Comparison of ENCODE assay signal across 18 cellular contexts in the genomic region with DNA sequence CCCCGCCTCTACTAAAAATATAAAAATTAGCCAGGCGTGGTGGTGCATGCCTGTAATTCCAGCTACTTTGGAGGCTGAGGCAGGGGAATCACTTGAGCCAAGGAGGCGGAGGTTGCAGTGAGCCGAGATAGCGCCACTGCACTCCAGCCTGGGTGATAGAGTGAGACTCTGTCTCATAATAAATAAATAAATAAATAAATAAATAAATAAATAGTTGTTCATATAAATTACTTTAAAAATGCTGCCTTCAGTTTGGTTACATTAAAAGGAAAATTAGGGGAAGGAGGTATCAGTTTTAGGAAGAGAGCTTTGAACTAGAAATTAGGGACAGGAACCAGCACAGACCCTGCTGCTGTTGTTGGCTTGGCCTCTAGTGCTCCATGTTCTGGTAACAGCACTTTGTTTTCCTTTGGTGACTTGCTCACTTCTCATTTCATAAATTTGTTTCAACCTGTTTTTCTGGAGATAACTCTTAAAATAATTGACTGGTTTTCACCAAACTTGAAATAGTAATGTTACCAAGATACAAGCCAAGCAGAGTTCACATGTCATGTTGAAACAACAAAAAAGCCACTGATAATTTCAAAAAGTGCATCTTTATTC. TPM values are rescaled to one million over a fixed set of nuclear protein-coding genes. Genes with fewer than 3 reads are reported as not detected.
"Had no signal": no experiment of that assay in that cellular context is flagged by ENCODE, and none has a peak within 500 bp of the region (broad histone marks: within the 10 kb centered on the region; RNA-seq: fewer than 3 reads in every experiment).

No MANE protein-coding gene starts in this region.

- H3K4me1 Mint-ChIP-seq: activated CD4-positive, alpha-beta T cell treated with anti-CD3 and anti-CD28 coated beads, Interleukin-2, amount 10 ng/mL, durations not matched to agents 24 days and 14 days had no signal

- H3K9me3 ChIP-seq: ascending aorta, gastroesophageal sphincter, prostate gland, testis had no signal

- H3K4me1 ChIP-seq: gastroesophageal sphincter, prostate gland, testis had no signal

- H3K27me3 ChIP-seq: ascending aorta, cardiac muscle cell, gastroesophageal sphincter, testis had no signal

- H3K27ac Mint-ChIP-seq: activated CD4-positive, alpha-beta T cell treated with anti-CD3 and anti-CD28 coated beads, Interleukin-2, amount 10 ng/mL, durations not matched to agents 24 days and 14 days; activated naive CD8-positive, alpha-beta T cell treated with anti-CD3 and anti-CD28 coated beads, Interleukin-2, amount 50 U/mL, for 24 hours; naive thymus-derived CD8-positive, alpha-beta T cell; stimulated activated naive CD8-positive, alpha-beta T cell treated with anti-CD3 and anti-CD28 coated beads, Interleukin-15, Interleukin-2, amounts not matched to agents 100 ng/mL and 50 ng/mL, for 24 hours; WTC11 had no signal

- H3K36me3 ChIP-seq: ascending aorta, cardiac muscle cell, gastroesophageal sphincter, prostate gland had no signal

- FAIRE-seq: colon, endothelial cell of umbilical vein had no signal

- H3K27ac ChIP-seq: ascending aorta, cardiac muscle cell, gastroesophageal sphincter, prostate gland, testis had no signal

- H3K27me3 Mint-ChIP-seq: activated CD4-positive, alpha-beta T cell treated with anti-CD3 and anti-CD28 coated beads, Interleukin-2, amount 10 ng/mL, durations not matched to agents 24 days and 14 days; stimulated activated naive CD8-positive, alpha-beta T cell treated with anti-CD3 and anti-CD28 coated beads, Interleukin-15, Interleukin-2, amounts not matched to agents 100 ng/mL and 50 ng/mL, for 24 hours had no signal

- ATAC-seq: activated naive CD8-positive, alpha-beta T cell treated with anti-CD3 and anti-CD28 coated beads, Interleukin-2, amount 50 U/mL, for 24 hours; naive thymus-derived CD8-positive, alpha-beta T cell; sciatic nerve; WTC11 had no signal

- DNase-seq: activated naive CD4-positive, alpha-beta T cell treated with Interleukin-2 at 50 U/mL for 16 hours; activated naive CD8-positive, alpha-beta T cell treated with anti-CD3 and anti-CD28 coated beads, Interleukin-2, amount 50 U/mL, for 24 hours; naive thymus-derived CD8-positive, alpha-beta T cell; nucleus accumbens; stimulated activated CD4-positive, alpha-beta T cell treated with anti-CD3 and anti-CD28 coated beads, Interleukin-2, amount 100 ng/mL, for 48 hours; stimulated activated CD8-positive, alpha-beta memory T cell treated with anti-CD3 and anti-CD28 coated beads, Interleukin-4, amount 100 ng/mL, for 48 hours; testis had no signal

- H3K4me3 ChIP-seq: ascending aorta, cardiac muscle cell, gastroesophageal sphincter, prostate gland, testis had no signal

- H3K4me3 Mint-ChIP-seq: activated CD4-positive, alpha-beta T cell treated with anti-CD3 and anti-CD28 coated beads, Interleukin-2, amount 10 ng/mL, durations not matched to agents 24 days and 14 days; activated naive CD8-positive, alpha-beta T cell treated with anti-CD3 and anti-CD28 coated beads, Interleukin-2, amount 50 U/mL, for 24 hours; naive thymus-derived CD8-positive, alpha-beta T cell; stimulated activated naive CD8-positive, alpha-beta T cell treated with anti-CD3 and anti-CD28 coated beads, Interleukin-15, Interleukin-2, amounts not matched to agents 100 ng/mL and 50 ng/mL, for 24 hours; WTC11 had no signal

- H3K36me3 Mint-ChIP-seq: naive thymus-derived CD8-positive, alpha-beta T cell; WTC11 had no signal

- H3K9me3 Mint-ChIP-seq: activated CD4-positive, alpha-beta T cell treated with anti-CD3 and anti-CD28 coated beads, Interleukin-2, amount 10 ng/mL, durations not matched to agents 24 days and 14 days; activated naive CD8-positive, alpha-beta T cell treated with anti-CD3 and anti-CD28 coated beads, Interleukin-2, amount 50 U/mL, for 24 hours; stimulated activated naive CD8-positive, alpha-beta T cell treated with anti-CD3 and anti-CD28 coated beads, Interleukin-15, Interleukin-2, amounts not matched to agents 100 ng/mL and 50 ng/mL, for 24 hours; WTC11 had no signal

RNA-seq across cellular contexts. Expression of gene PTPRB, which starts 22.9 kb away (rescaled TPM):
- total RNA-seq: activated CD4-positive, alpha-beta T cell treated with anti-CD3 and anti-CD28 coated beads, Interleukin-2, amount 10 ng/mL, durations not matched to agents 24 days and 14 days; naive thymus-derived CD8-positive, alpha-beta T cell; T-helper 1 cell treated with Interleukin-12 subunit alpha and Interleukin-12 subunit beta and Interleukin-4 antibody, amounts not matched to agents 30 ng/mL and 1 ng/mL, for 36 hours had no signal
- polyA plus RNA-seq: naive thymus-derived CD8-positive, alpha-beta T cell had no signal
